Comparison of ENCODE assay signal across 8 cellular contexts in genomic region chr9:110566156-110566555, GRCh38. TPM values are rescaled to one million over a fixed set of nuclear protein-coding genes. Genes with fewer than 3 reads are reported as not detected.
"Had no signal": no experiment of that assay in that cellular context is flagged by ENCODE, and none has a peak within 500 bp of the region (broad histone marks: within the 10 kb centered on the region; RNA-seq: fewer than 3 reads in every experiment).

No MANE protein-coding gene starts in this region.

- DNase-seq: H9, HCEC 1CT, HFFc6, IMR-90, KG1 had no signal

- H3K4me1 Mint-ChIP-seq: GM23338, H9 had no signal

- H3K4me3 ChIP-seq: GM23338, K562 had no signal

- H3K9me3 Mint-ChIP-seq: GM23338, H9, HFFc6 had no signal

- H3K4me3 Mint-ChIP-seq: GM23338, H9, HFFc6 had no signal

- ATAC-seq: GM23338, K562 had no signal

- H3K27ac Mint-ChIP-seq: GM23338, H9, HFFc6 had no signal

RNA-seq across cellular contexts. Expression of gene SVEP1, which starts 13.4 kb away (rescaled TPM):
- total RNA-seq: HT-29 had no signal
